Comparison of ENCODE assay signal across 25 cellular contexts in the genomic region with DNA sequence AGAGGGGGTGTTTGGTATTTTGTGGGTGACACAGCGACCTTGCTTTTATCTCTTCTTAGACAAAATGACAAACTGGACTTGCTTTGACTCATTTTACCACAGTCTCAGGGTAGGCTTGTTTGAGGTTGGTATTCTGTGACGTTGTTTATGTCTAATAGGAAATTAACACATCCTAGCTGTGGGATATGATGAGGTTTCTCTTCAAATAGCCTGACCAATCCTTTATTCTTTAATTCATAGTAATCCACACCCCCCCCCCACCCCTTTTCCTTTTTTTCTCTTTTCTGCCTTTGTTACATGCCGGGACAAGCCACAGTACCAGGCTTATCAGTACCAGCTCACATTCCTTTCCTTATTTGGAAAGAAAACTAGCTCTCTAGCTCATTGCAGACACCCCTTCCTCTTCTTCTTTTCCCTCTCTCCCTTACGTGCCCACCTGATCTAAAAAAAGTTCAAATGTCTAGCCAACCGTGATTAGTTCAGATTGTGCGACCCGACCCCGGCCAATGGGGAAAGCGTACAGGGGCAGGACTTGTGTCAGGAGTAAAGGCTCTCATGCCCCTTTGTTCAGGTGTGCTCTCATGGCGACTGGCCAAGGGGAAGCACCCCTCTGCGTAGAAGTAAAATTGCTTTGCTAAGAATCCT. TPM values are rescaled to one million over a fixed set of nuclear protein-coding genes. Genes with fewer than 3 reads are reported as not detected.
DNase-seq lines count a peak whose midpoint lies in the region; ATAC-seq and TF ChIP-seq lines count a peak whose summit lies in the region.
"Had no signal": no experiment of that assay in that cellular context is flagged by ENCODE, and none has a peak within 500 bp of the region (broad histone marks: within the 10 kb centered on the region; RNA-seq: fewer than 3 reads in every experiment).

No MANE protein-coding gene starts in this region.

- H3K9me3 ChIP-seq in right atrium auricular region: no peaks in the 10 kb centered on the region
- H3K9me3 ChIP-seq in body of pancreas: no peaks in the 10 kb centered on the region
- no peaks in the 10 kb centered on the region for H3K9me3 ChIP-seq in iPS-20b (ENCODE audit: insufficient read depth, low read depth, low read length)
- H3K9me3 ChIP-seq in thyroid gland: no peaks in the 10 kb centered on the region
- H3K9me3 ChIP-seq: A549, heart left ventricle had no signal

- peaks cover 0 to 10% of the 10 kb centered on the region in 2 donors for H3K4me1 ChIP-seq in right atrium auricular region
- no peaks in the 10 kb centered on the region for H3K4me1 ChIP-seq in body of pancreas
- peaks cover 40% of the 10 kb centered on the region for H3K4me1 ChIP-seq in iPS-20b (ENCODE audit: insufficient read depth, low read length)
- H3K4me1 ChIP-seq in thyroid gland: peaks cover 0 to 5% of the 10 kb centered on the region in 2 donors

- 19 to 30% methylated on average over 11 of the region's 11 CpGs for WGBS in body of pancreas, 2 donors
- WGBS in thyroid gland, 2 donors: 48 to 55% methylated on average over 11 of the region's 11 CpGs

- H3K27ac ChIP-seq in right atrium auricular region (peak overlapping the region in 1 of 2 donors; percentile 46), body of pancreas (peak overlapping the region in 3 of 4 donors; percentile 7 to 74 (median 42)), iPS-20b (ENCODE audit: low read length) (peak overlapping the region; percentile 20), thyroid gland (peak overlapping the region in 1 of 3 donors; percentile 28)
- H3K27ac ChIP-seq: A549, heart left ventricle, PC-9, SK-N-MC, VCaP had no signal

- peak overlapping the region; percentile 77; the same call in 1 of the 2 replicates for H3K9ac ChIP-seq in iPS-20b (ENCODE audit: low read depth, low read length)

- H3K27me3 ChIP-seq in right atrium auricular region (no peaks in the 10 kb centered on the region), body of pancreas (no peaks in the 10 kb centered on the region), iPS-20b (ENCODE audit: insufficient read depth, low read length) (no peaks in the 10 kb centered on the region), thyroid gland (no peaks in the 10 kb centered on the region)
- H3K27me3 ChIP-seq: heart left ventricle had no signal

- peak; percentile 28 for ATAC-seq in Right ventricle myocardium superior (ENCODE audit: poor library complexity)
- ATAC-seq in body of pancreas: no peak
- ATAC-seq: A549, GM12878, T-helper 17 cell had no signal

- intact Hi-C loops in Right ventricle myocardium superior (cut with DNase I): no loop called here
- intact Hi-C loops in body of pancreas (cut with DNase I): no loop called here
- intact Hi-C loops in thyroid gland (cut with DNase I): no loop called here

- TF ChIP-seq CTCF in right atrium auricular region (IDR thresholded peaks at IDR 0.05) (no peak), body of pancreas (IDR thresholded peaks at IDR 0.05) (no peak), thyroid gland (IDR thresholded peaks at IDR 0.05) (no peak)

- DNase-seq in Right ventricle myocardium superior: no peak
- no peak for DNase-seq in right atrium auricular region (ENCODE audit: low spot score)
- peak in 3 of 4 donors; percentile 8 to 17 (median 13) for DNase-seq in body of pancreas
- DNase-seq in thyroid gland: peak; percentile 67 to 70
- no peak for DNase-seq in EL
- no peak for DNase-seq in iPS-NIHi11 (ENCODE audit: low spot score)
- DNase-seq in LoVo (ENCODE audit: low spot score): no peak
- DNase-seq: activated CD8-positive, alpha-beta memory T cell treated with anti-CD3 and anti-CD28 coated beads, Interleukin-2, amount 50 U/mL, for 48 hours; activated effector memory CD4-positive, alpha-beta T cell treated with Interleukin-2 at 50 U/mL for 16 hours; cortex of kidney; heart left ventricle; NCI-H1105; NCI-H2029; NCI-H446; PC-9; retina; stimulated activated CD4-positive, alpha-beta T cell treated with anti-CD3 and anti-CD28 coated beads, Interleukin-15, amount 100 ng/mL, for 24 hours; stimulated activated CD8-positive, alpha-beta memory T cell treated with anti-CD3 and anti-CD28 coated beads, Interleukin-4, amount 100 ng/mL, for 48 hours; T-helper 17 cell had no signal

- TF ChIP-seq POLR2A in body of pancreas (IDR thresholded peaks at IDR 0.05): no peak
- no peak for TF ChIP-seq POLR2A in thyroid gland (IDR thresholded peaks at IDR 0.05)

- H3K4me3 ChIP-seq in right atrium auricular region: no peak overlapping the region
- no peak overlapping the region for H3K4me3 ChIP-seq in body of pancreas
- H3K4me3 ChIP-seq in iPS-20b (ENCODE audit: low read length): no peak overlapping the region
- H3K4me3 ChIP-seq in thyroid gland (replicated peaks in 1 of 3): no peak overlapping the region
- H3K4me3 ChIP-seq: A549, GM12878, heart left ventricle, lung, PC-9, SK-N-MC had no signal

- H3K36me3 ChIP-seq in right atrium auricular region (no peaks in the 10 kb centered on the region), body of pancreas (replicated peaks in 1 of 2; ENCODE audit: insufficient read depth in 1 of 2, low read depth in 2 of 2) (no peaks in the 10 kb centered on the region), iPS-20b (ENCODE audit: insufficient read depth, low read depth, low read length) (no peaks in the 10 kb centered on the region), thyroid gland (no peaks in the 10 kb centered on the region)
- H3K36me3 ChIP-seq: heart left ventricle had no signal

RNA-seq across cellular contexts. Expression of gene PTPRM, which starts 52.2 kb away (rescaled TPM):
- total RNA-seq in Right ventricle myocardium superior: 101 TPM
- total RNA-seq in right atrium auricular region: 100 to 1,000 TPM in 1 of 2 donors, 10 to 100 TPM in 1; 80.1 to 106 TPM
- total RNA-seq in body of pancreas: 10 to 100 TPM; 38.2 to 48.0 TPM
- total RNA-seq in thyroid gland: 100 to 1,000 TPM; 170 to 198 (median 182) TPM

Comparison
In these comparisons a context has a peak if more than half of its experiments do, and no peak if none do; other contexts are left out.
1. DNase-seq: peak in body of pancreas (3 of 4) and thyroid gland (2 of 2); none in Right ventricle myocardium superior (single experiment), right atrium auricular region (single experiment), EL (single experiment), iPS-NIHi11 (single experiment) and LoVo (single experiment).